3 cellular contexts compared by ENCODE assay signal in genomic region chr11:133277886-133278285, GRCh38.
"Had no signal": no experiment of that assay in that cellular context is flagged by ENCODE, and none has a peak within 500 bp of the region (broad histone marks: within the 10 kb centered on the region; RNA-seq: fewer than 3 reads in every experiment).

No MANE protein-coding gene starts in this region.

- ATAC-seq: GM12878 had no signal

- DNase-seq: GDM1, GF-D8 had no signal
